1 cellular context compared by ENCODE assay signal in genomic region chr12:91633734-91634357, GRCh38.
A peak's percentile ranks its signal among the peaks of the same experiment; 100 is the strongest.
TF ChIP-seq lines count a peak whose summit lies in the region.

No MANE protein-coding gene starts in this region.

TF ChIP-seq in K562, 482 proteins besides CTCF, POLR2A, EP300 and RAD21 (continued from another document):
- TF ChIP-seq, protein P1, sequence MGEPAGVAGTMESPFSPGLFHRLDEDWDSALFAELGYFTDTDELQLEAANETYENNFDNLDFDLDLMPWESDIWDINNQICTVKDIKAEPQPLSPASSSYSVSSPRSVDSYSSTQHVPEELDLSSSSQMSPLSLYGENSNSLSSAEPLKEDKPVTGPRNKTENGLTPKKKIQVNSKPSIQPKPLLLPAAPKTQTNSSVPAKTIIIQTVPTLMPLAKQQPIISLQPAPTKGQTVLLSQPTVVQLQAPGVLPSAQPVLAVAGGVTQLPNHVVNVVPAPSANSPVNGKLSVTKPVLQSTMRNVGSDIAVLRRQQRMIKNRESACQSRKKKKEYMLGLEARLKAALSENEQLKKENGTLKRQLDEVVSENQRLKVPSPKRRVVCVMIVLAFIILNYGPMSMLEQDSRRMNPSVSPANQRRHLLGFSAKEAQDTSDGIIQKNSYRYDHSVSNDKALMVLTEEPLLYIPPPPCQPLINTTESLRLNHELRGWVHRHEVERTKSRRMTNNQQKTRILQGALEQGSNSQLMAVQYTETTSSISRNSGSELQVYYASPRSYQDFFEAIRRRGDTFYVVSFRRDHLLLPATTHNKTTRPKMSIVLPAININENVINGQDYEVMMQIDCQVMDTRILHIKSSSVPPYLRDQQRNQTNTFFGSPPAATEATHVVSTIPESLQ (CRISPR knock-in tag; IDR thresholded peaks at IDR 0.05), result 0 out of 2 replicates have a peak, but pooled peaks have one; percentile 17
- TF ChIP-seq NRF1 (conservative IDR thresholded peaks at IDR 0.05 in 1 of 2, IDR thresholded peaks at IDR 0.05 in 1 of 2), result peak; percentile 86 to 89
- TF ChIP-seq GABPA (tag; conservative IDR thresholded peaks at IDR 0.05; ENCODE audit: low read depth), result peak; percentile 68; the same call in 1 of the 2 replicates
- TF ChIP-seq NBN (IDR thresholded peaks at IDR 0.05; ENCODE audit: low read depth), result 0 out of 2 replicates have a peak, but pooled peaks have one; percentile 14
- TF ChIP-seq YY1 (IDR thresholded peaks at IDR 0.05; ENCODE audit: borderline replicate concordance in 1 of 3, control insufficient read depth in 1 of 3, extremely low read depth in 1 of 3, insufficient read depth in 3 of 3, insufficient read length in 1 of 3, insufficient replicate concordance in 2 of 3, low read depth in 1 of 3, low read length in 2 of 3), result peak in 2 of 3 experiments; percentile 66 to 84
- no peak for TF ChIP-seq ATF1 (CRISPR knock-in tag; IDR thresholded peaks at IDR 0.05)
- TF ChIP-seq ATF1 (tag; IDR thresholded peaks at IDR 0.05), result peak; percentile 8; the same call in 1 of the 2 replicates
